ENCODE assay signal across 8 cellular contexts in the genomic region with DNA sequence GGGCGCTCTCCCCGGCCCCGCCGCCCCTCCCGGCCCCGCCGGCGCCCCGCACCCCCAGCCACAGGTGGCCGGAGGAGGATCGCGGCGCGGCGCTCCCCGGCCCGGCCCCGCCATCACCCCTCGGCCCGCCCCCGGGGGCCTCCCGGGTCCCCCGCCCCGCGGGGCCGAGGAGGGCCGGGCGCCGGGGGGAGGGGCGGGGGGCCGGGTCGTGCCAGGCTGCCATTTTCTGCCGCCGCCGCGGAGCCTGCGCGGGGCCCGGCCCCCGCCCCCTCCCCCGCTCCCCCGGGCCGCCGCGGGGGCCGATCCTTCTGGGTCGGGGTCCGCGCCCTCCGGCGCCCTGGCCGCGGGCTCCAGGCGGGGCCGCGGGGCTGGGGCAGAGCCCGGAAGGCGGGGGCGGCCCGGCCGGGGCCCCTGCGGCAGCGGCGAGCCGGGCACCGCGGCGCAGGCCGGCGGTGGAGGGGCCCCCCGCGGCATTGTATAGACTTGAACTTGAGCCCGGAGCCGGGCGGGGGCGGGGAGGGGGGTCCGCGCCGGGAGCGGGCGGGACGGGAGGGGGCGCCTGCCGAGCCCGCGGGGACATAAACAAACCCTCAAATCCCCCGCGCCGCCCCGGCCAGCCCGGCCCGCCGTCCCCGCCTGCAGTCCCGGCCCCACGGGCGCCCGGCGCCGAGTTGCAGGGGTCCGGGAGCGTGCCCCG. TPM values are rescaled to one million over a fixed set of nuclear protein-coding genes. Genes with fewer than 3 reads are reported as not detected.
DNase-seq lines count a peak whose midpoint lies in the region; ATAC-seq, FAIRE-seq and TF ChIP-seq lines count a peak whose summit lies in the region.

No MANE protein-coding gene starts in this region.

- DNase-seq in GM10266 (ENCODE audit: extremely low spot score): peak; percentile 88
- DNase-seq in T-helper 17 cell: peak in 2 of 3 donors; percentile 23 to 34
- DNase-seq in foreskin fibroblast: peak in 1 of 2 donors; percentile 38
- DNase-seq in small intestine: no peak
- no peak for DNase-seq in AML-193 (lab: John Stamatoyannopoulos, UW)
- DNase-seq in NOMO-1 treated with DMSO at 0.1 percent for 48 hours (lab: John Stamatoyannopoulos, UW; ENCODE audit: unreplicated experiment): no peak

- H3K27ac Mint-ChIP-seq in T-helper 17 cell: no peak overlapping the region

- no peak overlapping the region for H2AFZ ChIP-seq in ACC112 (ENCODE audit: low read length, unreplicated experiment)

- H3K27me3 ChIP-seq in ACC112 (ENCODE audit: insufficient read depth, low read length) (no peaks in the 10 kb centered on the region), small intestine (ENCODE audit: control insufficient read depth in 2 of 2, insufficient read depth in 2 of 2, low read length in 2 of 2) (no peaks in the 10 kb centered on the region)

- 1 to 2% (median 2%) methylated on average over 8 to 103 of the region's 103 CpGs for WGBS in small intestine, 3 donors

- H3K4me1 Mint-ChIP-seq in T-helper 17 cell: peaks cover 25% of the 10 kb centered on the region

- H3K27ac ChIP-seq in ACC112 (ENCODE audit: low read depth, low read length): no peak overlapping the region
- peak overlapping the region; percentile 7 to 17 for H3K27ac ChIP-seq in small intestine (ENCODE audit: low read depth in 1 of 2, low read length in 1 of 2)

- FAIRE-seq in small intestine (lab: Jason Lieb, UNC): no peak

- H3K9me3 ChIP-seq in T-helper 17 cell (ENCODE audit: control insufficient read depth, low read length, poor library complexity, severe bottlenecking) (no peaks in the 10 kb centered on the region), small intestine (ENCODE audit: control insufficient read depth, low read depth) (no peaks in the 10 kb centered on the region)

- H3K36me3 Mint-ChIP-seq in T-helper 17 cell (ENCODE audit: low read depth): no peaks in the 10 kb centered on the region

- peak overlapping the region; percentile 81 for H3K4me3 ChIP-seq in ACC112 (ENCODE audit: low read depth, low read length)
- peak overlapping the region; percentile 60 to 65 for H3K4me3 ChIP-seq in foreskin fibroblast (ENCODE audit: low read depth in 1 of 2, low read length in 2 of 2)
- H3K4me3 ChIP-seq in small intestine (ENCODE audit: low read depth in 1 of 2, low read length in 2 of 2): peak overlapping the region; percentile 77 to 95

- no peak for TF ChIP-seq CTCF in GM10266 (IDR thresholded peaks at IDR 0.05; ENCODE audit: control insufficient read depth, insufficient read depth, low read depth, missing control alignments)
- TF ChIP-seq CTCF in foreskin fibroblast (IDR thresholded peaks at IDR 0.05; ENCODE audit: low read depth, low read length): no peak

- no peaks in the 10 kb centered on the region for H3K36me3 ChIP-seq in ACC112 (ENCODE audit: insufficient read depth, low read length)
- no peaks in the 10 kb centered on the region for H3K36me3 ChIP-seq in small intestine (ENCODE audit: control insufficient read depth in 2 of 2, insufficient read depth in 2 of 2, low read length in 2 of 2)

- H3K79me2 ChIP-seq in ACC112 (ENCODE audit: control insufficient read depth, insufficient read depth, low read length, unreplicated experiment): no peaks in the 10 kb centered on the region

- H3K4me3 Mint-ChIP-seq in T-helper 17 cell: no peak overlapping the region

- H3K4me1 ChIP-seq in ACC112 (ENCODE audit: control insufficient read depth, insufficient read depth, low read length, unreplicated experiment): no peaks in the 10 kb centered on the region
- peaks cover 0 to 2% of the 10 kb centered on the region in 2 donors for H3K4me1 ChIP-seq in small intestine (ENCODE audit: control insufficient read depth in 2 of 2, insufficient read depth in 1 of 2, low read depth in 1 of 2, low read length in 1 of 2)

- ATAC-seq in HG02852 (IDR thresholded peaks at IDR 0.05; ENCODE audit: unreplicated experiment) (peak; percentile 20), T-helper 17 cell (peak; percentile 8)

- H3K27me3 Mint-ChIP-seq in T-helper 17 cell: no peaks in the 10 kb centered on the region

RNA-seq across cellular contexts. Expression of gene DNMT3A, which starts 0.5 kb away (rescaled TPM):
- 10 to 100 TPM; 62.8 to 67.6 TPM for total RNA-seq in T-helper 17 cell
- polyA plus RNA-seq in small intestine: 10 to 100 TPM in 1 of 3 donors, 1 to 10 TPM in 2; 3.4 to 14.8 (median 4.6) TPM

Comparison
In these comparisons a context has a peak if more than half of its experiments do, and no peak if none do; other contexts are left out.
1. DNase-seq: peak in GM10266 (single experiment) and T-helper 17 cell (2 of 3); none in small intestine (single experiment), AML-193 (0 of 2) and NOMO-1 treated with DMSO at 0.1 percent for 48 hours (single experiment).
2. Peak in every context shown above with its lines, with median percentiles within 50 percentile points of each other: H3K4me3 ChIP-seq.